8 cellular contexts compared by ENCODE assay signal in genomic region chr15:67564590-67565345, GRCh38. TPM values are rescaled to one million over a fixed set of nuclear protein-coding genes. Genes with fewer than 3 reads are reported as not detected.
A peak's percentile ranks its signal among the peaks of the same experiment; 100 is the strongest.
DNase-seq lines count a peak whose midpoint lies in the region; ATAC-seq and TF ChIP-seq lines count a peak whose summit lies in the region.

No MANE protein-coding gene starts in this region.

- CTCF ChIA-PET in mammary epithelial cell (lab: Charles Lee; ENCODE audit: low non-redundant PET), result no interaction called here

- H3K9me3 ChIP-seq in BLaER1, result peaks cover 7% of the 10 kb centered on the region
- no peaks in the 10 kb centered on the region for H3K9me3 ChIP-seq in mammary epithelial cell (replicated peaks; ENCODE audit: insufficient read depth, low read length)

- H3K4me1 ChIP-seq in BLaER1 (peaks cover 13% of the 10 kb centered on the region), mammary epithelial cell (ENCODE audit: insufficient read depth, low read length) (no peaks in the 10 kb centered on the region)

- no peaks in the 10 kb centered on the region for H3K79me2 ChIP-seq in mammary epithelial cell (ENCODE audit: insufficient read depth, low read length)

- TF ChIP-seq CTCF in mammary epithelial cell (conservative IDR thresholded peaks at IDR 0.05 in 1 of 2, IDR thresholded peaks at IDR 0.05 in 1 of 2; ENCODE audit: extremely low read depth in 1 of 2, insufficient read depth in 1 of 2, low read depth in 1 of 2, low read length in 2 of 2), result no peak

- H3K9ac ChIP-seq in BLaER1, result no peak overlapping the region
- H3K9ac ChIP-seq in mammary epithelial cell (ENCODE audit: insufficient read depth, low read length), result no peak overlapping the region

- intact Hi-C loops in mammary epithelial cell (cut with micrococcal nuclease), result no loop called here

- H3K27ac ChIP-seq in BLaER1 (no peak overlapping the region), mammary epithelial cell (ENCODE audit: insufficient read depth, low read depth, low read length) (no peak overlapping the region)

- no peak overlapping the region for H2AFZ ChIP-seq in mammary epithelial cell (ENCODE audit: low read depth, low read length)

- no TSS peak for BruUV-seq in mammary epithelial cell (replicated peaks; lab: Mats Ljungman, UMichigan)

- peak; percentile 72 for ATAC-seq in HG02970 (IDR thresholded peaks at IDR 0.05; ENCODE audit: low FRiP score, unreplicated experiment)

- H3K4me3 ChIP-seq in BLaER1 (no peak overlapping the region), mammary epithelial cell (replicated peaks in 1 of 3; ENCODE audit: insufficient read depth in 1 of 3, low read depth in 2 of 3, low read length in 3 of 3) (no peak overlapping the region)

- H3K4me2 ChIP-seq in BLaER1 (peak overlapping the region; percentile 17; the same call in 1 of the 2 replicates), mammary epithelial cell (ENCODE audit: insufficient read depth, low read depth, low read length) (no peak overlapping the region)

- in situ Hi-C loops in mammary epithelial cell (cut with MboI; ENCODE audit: low sequenced_read_pairs in 2 of 2), result no loop called here

- H4K20me1 ChIP-seq in BLaER1, result no peaks in the 10 kb centered on the region
- no peaks in the 10 kb centered on the region for H4K20me1 ChIP-seq in mammary epithelial cell (ENCODE audit: insufficient read depth, low read length)

- DNase-seq in GM19238 (ENCODE audit: insufficient read length, low spot score) (peak; percentile 19), NCI-H446 treated with DMSO at 0.1 percent for 48 hours (lab: John Stamatoyannopoulos, UW) (peak; percentile 5), NCI-H2227 (lab: John Stamatoyannopoulos, UW; ENCODE audit: unreplicated experiment) (no peak), OCI-M2 (lab: John Stamatoyannopoulos, UW; ENCODE audit: unreplicated experiment) (no peak), mammary epithelial cell (no peak), AG08396 (ENCODE audit: low spot score) (no peak)

- 95% methylated on average over 2 of the region's 4 CpGs for WGBS in mammary epithelial cell (ENCODE audit: low coverage, missing lambda C conversion rate)

- peaks cover 26% of the 10 kb centered on the region for H3K36me3 ChIP-seq in BLaER1
- H3K36me3 ChIP-seq in mammary epithelial cell (ENCODE audit: insufficient read depth, low read length), result peaks cover 5% of the 10 kb centered on the region

- dilution Hi-C loops in mammary epithelial cell (cut with HindIII; ENCODE audit: low sequenced_read_pairs), result no loop called here

- H3K27me3 ChIP-seq in BLaER1, result no peaks in the 10 kb centered on the region
- H3K27me3 ChIP-seq in mammary epithelial cell (ENCODE audit: insufficient read depth, low read length), result no peaks in the 10 kb centered on the region

RNA-seq across cellular contexts. Expression of gene MAP2K5, which starts 22.3 kb away (rescaled TPM):
- total RNA-seq in mammary epithelial cell, result 10 to 100 TPM in 1 of 2 donors, 1 to 10 TPM in 1; 6.5 to 22.8 TPM
- 4.6 TPM for polyA plus RNA-seq in mammary epithelial cell
- polyA minus RNA-seq in mammary epithelial cell, result 9.2 TPM

RNA-seq across cellular contexts. Expression of gene C15orf61, which starts 43.8 kb away (rescaled TPM):
- total RNA-seq in mammary epithelial cell, result 1 to 10 TPM; 6.2 to 6.3 TPM
- polyA plus RNA-seq in mammary epithelial cell, result 1.9 TPM
- not detected for polyA minus RNA-seq in mammary epithelial cell

Comparison
In these comparisons a context has a peak if more than half of its experiments do, and no peak if none do; other contexts are left out.
1. DNase-seq: peak in GM19238 (single experiment) and NCI-H446 treated with DMSO at 0.1 percent for 48 hours (single experiment); none in NCI-H2227 (single experiment), OCI-M2 (single experiment), mammary epithelial cell (single experiment) and AG08396 (single experiment).